In genomic region chr3:123058505-123058904, GRCh38 we compare ENCODE assay signal across 36 cellular contexts. TPM values are rescaled to one million over a fixed set of nuclear protein-coding genes. Genes with fewer than 3 reads are reported as not detected.
"Had no signal": no experiment of that assay in that cellular context is flagged by ENCODE, and none has a peak within 500 bp of the region (broad histone marks: within the 10 kb centered on the region; RNA-seq: fewer than 3 reads in every experiment).

No MANE protein-coding gene starts in this region.

- DNase-seq: activated CD4-positive, alpha-beta memory T cell treated with anti-CD3 and anti-CD28 coated beads, Interleukin-2, amount 10 ng/mL, durations not matched to agents 7 days and 5 days; activated CD4-positive, alpha-beta T cell treated with anti-CD3 and anti-CD28 coated beads for 1 hour; activated CD4-positive, alpha-beta T cell treated with anti-CD3 and anti-CD28 coated beads for 36 hours; activated CD4-positive, alpha-beta T cell treated with anti-CD3 and anti-CD28 coated beads for 48 hours; activated CD4-positive, alpha-beta T cell treated with anti-CD3 and anti-CD28 coated beads, Interleukin-2, amount 10 ng/mL, durations not matched to agents 7 days and 5 days; activated CD4-positive, alpha-beta T cell treated with anti-CD3 and anti-CD28 coated beads, Interleukin-2, amount 50 U/mL, for 48 hours; activated CD4-positive, CD25-positive, alpha-beta regulatory T cell; activated CD8-positive, alpha-beta memory T cell treated with anti-CD3 and anti-CD28 coated beads, Interleukin-2, amount 50 U/mL, for 4 hours; activated CD8-positive, alpha-beta T cell treated with anti-CD3 and anti-CD28 coated beads, Interleukin-2, amount 10 ng/mL, durations not matched to agents 7 days and 5 days; activated effector memory CD4-positive, alpha-beta T cell treated with Interleukin-2 at 50 U/mL for 16 hours; activated gamma-delta T cell; activated naive CD4-positive, alpha-beta T cell; activated naive CD4-positive, alpha-beta T cell treated with anti-CD3 and anti-CD28 coated beads for 36 hours; activated naive CD4-positive, alpha-beta T cell treated with anti-CD3 and anti-CD28 coated beads, Interleukin-2, amount 50 U/mL, for 16 hours; activated naive CD8-positive, alpha-beta T cell treated with anti-CD3 and anti-CD28 coated beads for 36 hours; activated T-cell treated with anti-CD3 and anti-CD28 coated beads, Interleukin-2, amount 50 U/mL, for 24 hours; activated T-cell treated with anti-CD3 and anti-CD28 coated beads, Interleukin-2, amount 50 U/mL, for 48 hours; adrenal gland; amniotic stem cell; aorta; body of pancreas; brain microvascular endothelial cell; central memory CD4-positive, alpha-beta T cell; SW 1271; T-helper 1 cell; T-helper 2 cell; T-helper 9 cell; WERI-Rb-1 had no signal

- H3K4me1 ChIP-seq: adrenal gland, breast epithelium had no signal

- H3K4me3 ChIP-seq: adrenal gland, body of pancreas, breast epithelium had no signal

- H3K27me3 ChIP-seq: adrenal gland, body of pancreas, brain microvascular endothelial cell, breast epithelium had no signal

- H3K36me3 ChIP-seq: adrenal gland, brain microvascular endothelial cell, breast epithelium, WERI-Rb-1 had no signal

- H3K9me3 ChIP-seq: adrenal gland, body of pancreas, breast epithelium had no signal

- FAIRE-seq: astrocyte, TTC549 had no signal

- ATAC-seq: activated CD4-positive, alpha-beta T cell treated with anti-CD3 and anti-CD28 coated beads for 36 hours; activated CD4-positive, CD25-positive, alpha-beta regulatory T cell treated with anti-CD3 and anti-CD28 coated beads, Interleukin-2, amount 50 U/mL, for 24 hours; activated CD8-positive, alpha-beta T cell treated with anti-CD3 and anti-CD28 coated beads, Interleukin-2, amount 10 ng/mL, durations not matched to agents 7 days and 5 days; activated naive CD4-positive, alpha-beta T cell treated with anti-CD3 and anti-CD28 coated beads, Interleukin-2, amount 50 U/mL, for 72 hours; body of pancreas; WTC11 had no signal

- H3K27ac ChIP-seq: adrenal gland, body of pancreas, brain microvascular endothelial cell, breast epithelium, WERI-Rb-1 had no signal

RNA-seq across cellular contexts. Expression of gene SEMA5B, which starts 30.9 kb away (rescaled TPM):
- total RNA-seq: activated CD4-positive, alpha-beta T cell treated with anti-CD3 and anti-CD28 coated beads for 36 hours; activated CD4-positive, alpha-beta T cell treated with anti-CD3 and anti-CD28 coated beads, Interleukin-2, amount 10 ng/mL, durations not matched to agents 7 days and 5 days; activated CD8-positive, alpha-beta memory T cell treated with anti-CD3 and anti-CD28 coated beads for 36 hours; activated CD8-positive, alpha-beta T cell treated with anti-CD3 and anti-CD28 coated beads, Interleukin-2, amount 10 ng/mL, durations not matched to agents 7 days and 5 days; activated naive CD4-positive, alpha-beta T cell treated with anti-CD3 and anti-CD28 coated beads for 36 hours; activated naive CD4-positive, alpha-beta T cell treated with anti-CD3 and anti-CD28 coated beads, Interleukin-2, amount 50 U/mL, for 72 hours; activated naive CD8-positive, alpha-beta T cell treated with anti-CD3 and anti-CD28 coated beads for 36 hours; activated T-helper 2 cell treated with anti-CD3 and anti-CD28 coated beads, Interferon-gamma antibody, Interleukin-2, Interleukin-4, amounts not matched to agents 10 μg/mL and 5 μg/mL and 100 μg/mL, durations not matched to agents 14 hours and 24 hours and 36 hours had no signal
